Comparison of ENCODE assay signal across 32 cellular contexts in genomic region chr16:88061346-88062110, GRCh38.
DNase-seq lines count a peak whose midpoint lies in the region; ATAC-seq, FAIRE-seq and TF ChIP-seq lines count a peak whose summit lies in the region.
"Had no signal": no experiment of that assay in that cellular context is flagged by ENCODE, and none has a peak within 500 bp of the region (broad histone marks: within the 10 kb centered on the region; RNA-seq: fewer than 3 reads in every experiment).

No MANE protein-coding gene starts in this region.

- peaks cover 7% of the 10 kb centered on the region for H3K79me2 ChIP-seq in GM23338 (replicated peaks; ENCODE audit: insufficient read depth)

- FAIRE-seq in kidney (lab: Jason Lieb, UNC) = no peak
- FAIRE-seq: G401.6 had no signal

- H3K27ac Mint-ChIP-seq in GM23338 (no peak overlapping the region), progenitor cell of endocrine pancreas (no peak overlapping the region)
- H3K27ac Mint-ChIP-seq in CD8-positive, alpha-beta memory T cell = no peak overlapping the region
- no peak overlapping the region for H3K27ac Mint-ChIP-seq in naive thymus-derived CD4-positive, alpha-beta T cell
- H3K27ac Mint-ChIP-seq: activated CD4-positive, alpha-beta T cell treated with anti-CD3 and anti-CD28 coated beads, Interleukin-2, amount 10 ng/mL, durations not matched to agents 24 days and 14 days; activated naive CD8-positive, alpha-beta T cell treated with anti-CD3 and anti-CD28 coated beads, Interleukin-2, amount 10 ng/mL, durations not matched to agents 7 days and 5 days; effector memory CD8-positive, alpha-beta T cell had no signal

- no peaks in the 10 kb centered on the region for H3F3A ChIP-seq in GM23338 (replicated peaks; ENCODE audit: low read depth)

- no peaks in the 10 kb centered on the region for H3K9me2 ChIP-seq in GM23338 (ENCODE audit: insufficient read depth)

- H3K9me3 ChIP-seq in kidney (ENCODE audit: control insufficient read depth in 1 of 2, low read length in 2 of 2) = no peaks in the 10 kb centered on the region
- H3K9me3 ChIP-seq in CD8-positive, alpha-beta memory T cell (ENCODE audit: low read length) = no peaks in the 10 kb centered on the region
- no peaks in the 10 kb centered on the region for H3K9me3 ChIP-seq in naive thymus-derived CD4-positive, alpha-beta T cell (ENCODE audit: control insufficient read depth in 2 of 3, low read length in 3 of 3)
- H3K9me3 ChIP-seq: gastrocnemius medialis, lower lobe of right lung, Peyer's patch, prostate gland, sigmoid colon, tibial nerve had no signal

- H3K27me3 Mint-ChIP-seq in GM23338 (ENCODE audit: insufficient read depth, low read depth, poor library complexity) (peaks cover 6% of the 10 kb centered on the region), progenitor cell of endocrine pancreas (no peaks in the 10 kb centered on the region)
- no peaks in the 10 kb centered on the region for H3K27me3 Mint-ChIP-seq in CD8-positive, alpha-beta memory T cell
- no peaks in the 10 kb centered on the region for H3K27me3 Mint-ChIP-seq in naive thymus-derived CD4-positive, alpha-beta T cell
- H3K27me3 Mint-ChIP-seq: activated CD4-positive, alpha-beta T cell treated with anti-CD3 and anti-CD28 coated beads, Interleukin-2, amount 10 ng/mL, durations not matched to agents 24 days and 14 days; activated naive CD8-positive, alpha-beta T cell treated with anti-CD3 and anti-CD28 coated beads, Interleukin-2, amount 10 ng/mL, durations not matched to agents 7 days and 5 days; effector memory CD8-positive, alpha-beta T cell had no signal

- no peaks in the 10 kb centered on the region for H3K4me1 Mint-ChIP-seq in GM23338
- no peaks in the 10 kb centered on the region for H3K4me1 Mint-ChIP-seq in CD8-positive, alpha-beta memory T cell
- H3K4me1 Mint-ChIP-seq in progenitor cell of endocrine pancreas (ENCODE audit: low read depth) = no peaks in the 10 kb centered on the region
- peaks cover 0 to 2% (median 0%) of the 10 kb centered on the region in 7 donors for H3K4me1 Mint-ChIP-seq in naive thymus-derived CD4-positive, alpha-beta T cell
- H3K4me1 Mint-ChIP-seq: activated CD4-positive, alpha-beta T cell treated with anti-CD3 and anti-CD28 coated beads, Interleukin-2, amount 10 ng/mL, durations not matched to agents 24 days and 14 days; activated naive CD8-positive, alpha-beta T cell treated with anti-CD3 and anti-CD28 coated beads, Interleukin-2, amount 10 ng/mL, durations not matched to agents 7 days and 5 days had no signal

- CTCF ChIA-PET in CD8-positive, alpha-beta memory T cell (lab: Charles Lee) = no interaction called here
- CTCF ChIA-PET in naive thymus-derived CD4-positive, alpha-beta T cell (lab: Charles Lee) = no interaction called here

- DNase-seq in GM23338 (ENCODE audit: low spot score) (no peak), amniotic epithelial cell (ENCODE audit: low read depth) (peak; percentile 9), kidney (peak; percentile 58), retinal pigment epithelial cell (ENCODE audit: low read depth) (peak; percentile 65), T-helper 2 cell (no peak), progenitor cell of endocrine pancreas (ENCODE audit: low spot score, unreplicated experiment) (no peak)
- DNase-seq in CD8-positive, alpha-beta memory T cell = no peak
- no peak for DNase-seq in naive thymus-derived CD4-positive, alpha-beta T cell
- DNase-seq: activated CD4-positive, alpha-beta T cell treated with anti-CD3 and anti-CD28 coated beads, Interleukin-2, amount 10 ng/mL, durations not matched to agents 24 days and 14 days; activated CD8-positive, alpha-beta memory T cell treated with anti-CD3 and anti-CD28 coated beads for 24 hours; activated effector memory CD4-positive, alpha-beta T cell treated with Interleukin-2 at 50 U/mL for 16 hours; activated naive CD8-positive, alpha-beta T cell treated with anti-CD3 and anti-CD28 coated beads, Interleukin-2, amount 10 ng/mL, durations not matched to agents 7 days and 5 days; activated T-cell treated with anti-CD3 and anti-CD28 coated beads for 4 hours; central memory CD4-positive, alpha-beta T cell; cortex of kidney; effector memory CD8-positive, alpha-beta T cell; NCI-H1694; NCI-H446; NCI-H774; Peyer's patch; SHP77 treated with DMSO at 0.1 percent for 48 hours; stimulated activated CD4-positive, alpha-beta T cell treated with anti-CD3 and anti-CD28 coated beads, Interleukin-15, amount 100 ng/mL, for 24 hours; stimulated activated CD4-positive, alpha-beta T cell treated with anti-CD3 and anti-CD28 coated beads, Interleukin-4, amount 100 ng/mL, for 4 hours; SW 1271; T1000 had no signal

- no peak overlapping the region for H2AFZ ChIP-seq in GM23338

- POLR2A ChIA-PET in CD8-positive, alpha-beta memory T cell (lab: Charles Lee) = no interaction called here
- POLR2A ChIA-PET in naive thymus-derived CD4-positive, alpha-beta T cell (lab: Charles Lee) = no interaction called here

- no peak for ATAC-seq in GM23338
- no peak for ATAC-seq in naive thymus-derived CD4-positive, alpha-beta T cell
- ATAC-seq: effector memory CD8-positive, alpha-beta T cell; esophagus mucosa had no signal

- no peaks in the 10 kb centered on the region for H3K4me1 ChIP-seq in GM23338 (ENCODE audit: insufficient read depth)
- H3K4me1 ChIP-seq in kidney (ENCODE audit: control insufficient read depth in 1 of 2, insufficient read depth in 1 of 2, low read depth in 1 of 2, low read length in 2 of 2) = no peaks in the 10 kb centered on the region
- H3K4me1 ChIP-seq in CD8-positive, alpha-beta memory T cell (ENCODE audit: insufficient read depth, low read length) = no peaks in the 10 kb centered on the region
- no peaks in the 10 kb centered on the region for H3K4me1 ChIP-seq in naive thymus-derived CD4-positive, alpha-beta T cell (ENCODE audit: control insufficient read depth in 2 of 2, insufficient read depth in 2 of 2, low read length in 2 of 2)
- H3K4me1 ChIP-seq: Peyer's patch, prostate gland had no signal

- TF ChIP-seq CTCF in GM23338 (conservative IDR thresholded peaks at IDR 0.05; ENCODE audit: low read depth in 2 of 2) = no peak
- TF ChIP-seq CTCF in kidney (IDR thresholded peaks at IDR 0.05; ENCODE audit: borderline replicate concordance, extremely low read depth, insufficient read depth) = no peak
- peak; percentile 19 for TF ChIP-seq CTCF in retinal pigment epithelial cell (conservative IDR thresholded peaks at IDR 0.05; ENCODE audit: low read depth, low read length)
- TF ChIP-seq CTCF in progenitor cell of endocrine pancreas (IDR thresholded peaks at IDR 0.05; ENCODE audit: unreplicated experiment) = no peak

- H3K4me2 ChIP-seq in GM23338 = no peak overlapping the region

- H3K9me3 Mint-ChIP-seq in GM23338 (no peaks in the 10 kb centered on the region; the same call in 2 of the 3 replicates), progenitor cell of endocrine pancreas (ENCODE audit: low read depth) (no peaks in the 10 kb centered on the region)
- H3K9me3 Mint-ChIP-seq in CD8-positive, alpha-beta memory T cell = no peaks in the 10 kb centered on the region
- H3K9me3 Mint-ChIP-seq in naive thymus-derived CD4-positive, alpha-beta T cell = no peaks in the 10 kb centered on the region
- H3K9me3 Mint-ChIP-seq: activated CD4-positive, alpha-beta T cell treated with anti-CD3 and anti-CD28 coated beads, Interleukin-2, amount 10 ng/mL, durations not matched to agents 24 days and 14 days; activated naive CD8-positive, alpha-beta T cell treated with anti-CD3 and anti-CD28 coated beads, Interleukin-2, amount 10 ng/mL, durations not matched to agents 7 days and 5 days; effector memory CD8-positive, alpha-beta T cell had no signal

- H3K36me3 Mint-ChIP-seq in GM23338 (ENCODE audit: low read depth) (peaks cover 7% of the 10 kb centered on the region; the same call in 1 of the 3 replicates), progenitor cell of endocrine pancreas (ENCODE audit: insufficient read depth) (peaks cover 6% of the 10 kb centered on the region)
- H3K36me3 Mint-ChIP-seq in CD8-positive, alpha-beta memory T cell = peaks cover 0 to 78% (median 3%) of the 10 kb centered on the region in 3 donors
- H3K36me3 Mint-ChIP-seq in naive thymus-derived CD4-positive, alpha-beta T cell = peaks cover 0 to 31% (median 0%) of the 10 kb centered on the region in 5 donors
- H3K36me3 Mint-ChIP-seq: activated naive CD8-positive, alpha-beta T cell treated with anti-CD3 and anti-CD28 coated beads, Interleukin-2, amount 10 ng/mL, durations not matched to agents 7 days and 5 days had no signal

- H3K27me3 ChIP-seq in GM23338 (ENCODE audit: insufficient read depth) = no peaks in the 10 kb centered on the region
- no peaks in the 10 kb centered on the region for H3K27me3 ChIP-seq in CD8-positive, alpha-beta memory T cell (ENCODE audit: insufficient read depth, low read length, poor library complexity, severe bottlenecking)
- no peaks in the 10 kb centered on the region for H3K27me3 ChIP-seq in naive thymus-derived CD4-positive, alpha-beta T cell (ENCODE audit: control insufficient read depth in 2 of 2, insufficient read depth in 2 of 2, low read length in 2 of 2)
- H3K27me3 ChIP-seq: gastrocnemius medialis, Peyer's patch, sigmoid colon, tibial nerve had no signal

- intact Hi-C loops in kidney (cut with DNase I) = no loop called here
- intact Hi-C loops in naive thymus-derived CD4-positive, alpha-beta T cell (cut with micrococcal nuclease) = no loop called here

- H3K4me3 ChIP-seq in GM23338 = no peak overlapping the region
- no peak overlapping the region for H3K4me3 ChIP-seq in kidney (ENCODE audit: low read length in 2 of 2)
- H3K4me3 ChIP-seq in retinal pigment epithelial cell (ENCODE audit: low read length) = no peak overlapping the region
- H3K4me3 ChIP-seq in CD8-positive, alpha-beta memory T cell (ENCODE audit: low read length) = no peak overlapping the region
- no peak overlapping the region for H3K4me3 ChIP-seq in naive thymus-derived CD4-positive, alpha-beta T cell (ENCODE audit: low read length)
- H3K4me3 ChIP-seq: gastrocnemius medialis, lower lobe of right lung, Peyer's patch, prostate gland, sigmoid colon, tibial nerve had no signal

- no peak overlapping the region for H3K9ac ChIP-seq in kidney (ENCODE audit: low read length in 2 of 2)

- no peak overlapping the region for H3K4me3 Mint-ChIP-seq in GM23338
- no peak overlapping the region for H3K4me3 Mint-ChIP-seq in CD8-positive, alpha-beta memory T cell
- no peak overlapping the region for H3K4me3 Mint-ChIP-seq in progenitor cell of endocrine pancreas (ENCODE audit: low read depth)
- no peak overlapping the region for H3K4me3 Mint-ChIP-seq in naive thymus-derived CD4-positive, alpha-beta T cell
- H3K4me3 Mint-ChIP-seq: activated CD4-positive, alpha-beta T cell treated with anti-CD3 and anti-CD28 coated beads, Interleukin-2, amount 10 ng/mL, durations not matched to agents 24 days and 14 days; activated naive CD8-positive, alpha-beta T cell treated with anti-CD3 and anti-CD28 coated beads, Interleukin-2, amount 10 ng/mL, durations not matched to agents 7 days and 5 days; effector memory CD8-positive, alpha-beta T cell had no signal

- H3K36me3 ChIP-seq in GM23338 (ENCODE audit: insufficient read depth) (no peaks in the 10 kb centered on the region; the same call in 1 of the 2 replicates), kidney (ENCODE audit: control insufficient read depth in 1 of 2, insufficient read depth in 2 of 2, low read length in 2 of 2) (peaks cover 3 to 9% of the 10 kb centered on the region in 2 donors)
- peaks cover 4% of the 10 kb centered on the region for H3K36me3 ChIP-seq in CD8-positive, alpha-beta memory T cell (ENCODE audit: insufficient read depth, low read length)
- H3K36me3 ChIP-seq in naive thymus-derived CD4-positive, alpha-beta T cell (ENCODE audit: control insufficient read depth in 2 of 3, insufficient read depth in 3 of 3, low read length in 3 of 3) = peaks cover 0 to 82% (median 12%) of the 10 kb centered on the region in 3 experiments
- H3K36me3 ChIP-seq: gastrocnemius medialis, prostate gland had no signal

- H3K27ac ChIP-seq in GM23338 (ENCODE audit: low read depth) = 0 out of 2 replicates have a peak overlapping the region, but pooled peaks have one; percentile 55
- H3K27ac ChIP-seq in kidney (ENCODE audit: low read depth in 2 of 2, low read length in 2 of 2) = no peak overlapping the region
- no peak overlapping the region for H3K27ac ChIP-seq in CD8-positive, alpha-beta memory T cell (ENCODE audit: low read depth, low read length)
- H3K27ac ChIP-seq in naive thymus-derived CD4-positive, alpha-beta T cell (ENCODE audit: low read depth, low read length) = no peak overlapping the region
- H3K27ac ChIP-seq: lower lobe of right lung, Peyer's patch, prostate gland had no signal

- no peaks in the 10 kb centered on the region; the same call in 1 of the 2 replicates for H4K20me1 ChIP-seq in GM23338 (replicated peaks; ENCODE audit: insufficient read depth)

Comparison
In these comparisons a context has a peak if more than half of its experiments do, and no peak if none do; other contexts are left out.
1. DNase-seq: peak in amniotic epithelial cell (single experiment), kidney (single experiment) and retinal pigment epithelial cell (single experiment); none in GM23338 (single experiment), T-helper 2 cell (0 of 5), CD8-positive, alpha-beta memory T cell (0 of 5), progenitor cell of endocrine pancreas (single experiment) and naive thymus-derived CD4-positive, alpha-beta T cell (0 of 9).